In the genomic region with DNA sequence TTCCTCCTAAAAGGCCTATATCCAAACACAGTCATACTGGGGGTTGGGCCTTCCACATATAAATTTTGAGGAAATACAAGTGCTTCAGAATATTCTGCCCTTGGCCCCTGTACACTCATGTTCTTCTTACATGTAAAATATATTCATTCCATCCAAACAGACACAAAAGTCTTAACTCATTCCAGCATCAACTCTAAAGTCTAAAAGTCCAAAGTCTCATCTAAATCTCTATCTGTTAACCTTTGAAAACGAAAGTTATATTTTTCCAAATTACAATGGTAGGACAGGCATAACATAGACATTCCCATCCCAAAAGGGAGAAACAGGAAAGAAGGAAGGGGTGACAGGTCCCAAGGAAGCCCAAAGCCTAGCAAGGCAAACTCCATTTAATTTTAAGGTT, we compare ENCODE assay signal across 34 cellular contexts.
"Had no signal": no experiment of that assay in that cellular context is flagged by ENCODE, and none has a peak within 500 bp of the region (broad histone marks: within the 10 kb centered on the region; RNA-seq: fewer than 3 reads in every experiment).

No MANE protein-coding gene starts in this region.

- H3K36me3 ChIP-seq: MG63 had no signal

- H3K9ac ChIP-seq: KMS-11 had no signal

- DNase-seq: Karpas-422, Kasumi-1, MG63, MM.1S, MV-4-11, NCI-H1048, NCI-H1092, NCI-H1092 treated with DMSO at 0.1 percent for 48 hours, NCI-H1105, NCI-H1105 treated with DMSO at 0.1 percent for 48 hours, NCI-H1417, NCI-H1417 treated with DMSO at 0.1 percent for 48 hours, NCI-H1436, NCI-H1436 treated with DMSO at 0.1 percent for 48 hours, NCI-H146, NCI-H1694, NCI-H1694 treated with DMSO at 0.1 percent for 48 hours, NCI-H187, NCI-H187 treated with DMSO at 0.1 percent for 48 hours, NCI-H1930, NCI-H2029, NCI-H2029 treated with DMSO at 0.1 percent for 48 hours, NCI-H2081, NCI-H2081 treated with DMSO at 0.1 percent for 48 hours, NCI-H2107, NCI-H2171, NCI-H2171 treated with DMSO at 0.1 percent for 48 hours, NCI-H2227 treated with DMSO at 0.1 percent for 48 hours, NCI-H226, NCI-H345, NCI-H446, NCI-H446 treated with DMSO at 0.1 percent for 48 hours, NCI-H510A had no signal

- H3K4me2 ChIP-seq: KMS-11 had no signal

- H3K4me3 ChIP-seq: MG63 had no signal

- H3K27ac ChIP-seq: KMS-11 had no signal

- H3K27me3 ChIP-seq: MG63 had no signal
